Comparison of ENCODE assay signal across 8 cellular contexts in the genomic region with DNA sequence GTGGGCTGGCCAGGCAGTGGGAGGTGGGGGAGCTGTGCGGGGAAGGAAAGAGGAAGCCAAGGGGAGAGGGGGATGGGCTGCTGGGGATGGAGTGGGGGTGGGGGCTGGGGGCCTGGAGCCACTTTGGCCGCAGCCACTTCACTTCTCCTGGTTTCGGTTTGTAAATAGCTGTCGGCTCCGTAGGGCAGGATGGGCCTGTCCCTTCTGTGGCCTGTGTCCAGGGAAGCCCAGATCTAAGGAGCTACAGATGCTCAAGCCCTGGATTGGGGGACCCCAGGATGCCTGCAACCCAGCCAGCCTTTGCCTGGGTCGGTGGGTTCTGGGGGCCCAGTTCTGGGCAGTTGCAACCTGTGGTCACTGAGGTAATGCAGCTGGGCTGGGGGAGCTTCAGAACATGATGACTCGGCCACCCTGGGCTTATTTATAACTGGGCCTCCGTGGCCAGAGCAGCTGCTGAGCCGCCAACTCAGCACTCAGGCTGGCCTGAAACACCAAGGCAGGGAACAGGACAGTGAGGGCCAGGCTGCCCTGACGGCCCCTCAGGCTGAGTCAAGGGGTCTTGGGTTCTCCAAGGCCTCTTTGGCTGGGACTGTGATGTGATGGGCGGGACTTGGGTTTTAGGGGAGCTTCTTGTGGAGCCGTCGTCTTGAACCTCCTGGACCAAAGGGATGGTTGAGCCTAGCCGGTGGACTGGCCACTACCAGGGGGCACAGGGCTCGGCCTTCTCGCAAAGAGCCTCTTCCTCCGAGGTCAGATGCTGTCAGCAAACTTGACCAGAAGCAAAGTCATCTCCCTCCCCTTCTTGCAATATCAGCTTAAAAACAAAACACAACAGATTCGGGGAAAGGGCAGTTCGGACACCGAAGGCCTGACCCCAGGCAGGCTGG. TPM values are rescaled to one million over a fixed set of nuclear protein-coding genes. Genes with fewer than 3 reads are reported as not detected.
DNase-seq lines count a peak whose midpoint lies in the region; ATAC-seq and TF ChIP-seq lines count a peak whose summit lies in the region.

No MANE protein-coding gene starts in this region.

- peaks cover 31% of the 10 kb centered on the region for H3K4me1 ChIP-seq in MM.1S (ENCODE audit: low read length)
- H3K4me1 ChIP-seq in mononuclear cell (ENCODE audit: insufficient read depth, low read length): peaks cover 84% of the 10 kb centered on the region

- H3K9me3 ChIP-seq in MM.1S (replicated peaks; ENCODE audit: insufficient read depth, low read length) (no peaks in the 10 kb centered on the region), mononuclear cell (ENCODE audit: low read depth, low read length) (no peaks in the 10 kb centered on the region)

- H3K9me2 ChIP-seq in MM.1S (replicated peaks; ENCODE audit: insufficient read depth, low read length): no peaks in the 10 kb centered on the region

- H3K4me3 ChIP-seq in MM.1S (ENCODE audit: low read length): no peak overlapping the region
- peak overlapping the region; percentile 41 for H3K4me3 ChIP-seq in mononuclear cell (ENCODE audit: low read length)

- no peaks in the 10 kb centered on the region for H3K79me2 ChIP-seq in MM.1S (ENCODE audit: low read length)

- DNase-seq in AG08396 (ENCODE audit: low spot score) (peak; percentile 87), MM.1S (peak; percentile 52), caudate nucleus (lab: John Stamatoyannopoulos, UW) (no peak), NCI-H1048 (lab: John Stamatoyannopoulos, UW) (no peak)

- H2AFZ ChIP-seq in MM.1S (ENCODE audit: low read length): peak overlapping the region; percentile 17; the same call in 1 of the 2 replicates

- no peak overlapping the region for H3K9ac ChIP-seq in MM.1S (ENCODE audit: low read length)

- no peaks in the 10 kb centered on the region for H3K27me3 ChIP-seq in MM.1S (replicated peaks; ENCODE audit: insufficient read depth, low read length)
- no peaks in the 10 kb centered on the region for H3K27me3 ChIP-seq in mononuclear cell (ENCODE audit: insufficient read depth, low read length)

- no peak for ATAC-seq in HG02798 (IDR thresholded peaks at IDR 0.05; ENCODE audit: poor library complexity, unreplicated experiment)
- ATAC-seq in HG03095 (IDR thresholded peaks at IDR 0.05; ENCODE audit: unreplicated experiment): no peak
- ATAC-seq in HG03520 (IDR thresholded peaks at IDR 0.05; ENCODE audit: unreplicated experiment): no peak

- TF ChIP-seq CTCF in MM.1S (IDR thresholded peaks at IDR 0.05; ENCODE audit: low read length): no peak

- no peaks in the 10 kb centered on the region for H4K20me1 ChIP-seq in MM.1S (ENCODE audit: insufficient read depth, low read length)

- peak overlapping the region; percentile 34; the same call in 1 of the 2 replicates for H3K4me2 ChIP-seq in MM.1S (ENCODE audit: low read depth, low read length)

- H3F3A ChIP-seq in MM.1S (ENCODE audit: insufficient read depth, low read length): no peaks in the 10 kb centered on the region

- H3K36me3 ChIP-seq in MM.1S (replicated peaks; ENCODE audit: insufficient read depth, low read length): no peaks in the 10 kb centered on the region

- H3K27ac ChIP-seq in MM.1S (ENCODE audit: low read length): peak overlapping the region; percentile 1; the same call in 1 of the 2 replicates
- H3K27ac ChIP-seq in caudate nucleus (ENCODE audit: low read depth, low read length): peak overlapping the region; percentile 73

RNA-seq across cellular contexts. Expression of a gene that starts 15.0 kb away (rescaled TPM):
- total RNA-seq in mononuclear cell: 13.4 TPM

RNA-seq across cellular contexts. Expression of a gene that starts 15.1 kb away (rescaled TPM):
- total RNA-seq in mononuclear cell: 202 TPM

RNA-seq across cellular contexts. Expression of a gene that starts 32.8 kb away (rescaled TPM):
- 48.7 TPM for total RNA-seq in mononuclear cell

RNA-seq across cellular contexts. Expression of a gene that starts 40.9 kb away (rescaled TPM):
- 0.21 TPM for total RNA-seq in mononuclear cell

RNA-seq across cellular contexts. Expression of a gene that starts 55.5 kb away (rescaled TPM):
- 0.42 TPM for total RNA-seq in mononuclear cell

Comparison
In these comparisons a context has a peak if more than half of its experiments do, and no peak if none do; other contexts are left out.
1. DNase-seq: peak in AG08396 (single experiment) and MM.1S (single experiment); none in caudate nucleus (0 of 61) and NCI-H1048 (single experiment).